Comparison of ENCODE assay signal across 15 cellular contexts in the genomic region with DNA sequence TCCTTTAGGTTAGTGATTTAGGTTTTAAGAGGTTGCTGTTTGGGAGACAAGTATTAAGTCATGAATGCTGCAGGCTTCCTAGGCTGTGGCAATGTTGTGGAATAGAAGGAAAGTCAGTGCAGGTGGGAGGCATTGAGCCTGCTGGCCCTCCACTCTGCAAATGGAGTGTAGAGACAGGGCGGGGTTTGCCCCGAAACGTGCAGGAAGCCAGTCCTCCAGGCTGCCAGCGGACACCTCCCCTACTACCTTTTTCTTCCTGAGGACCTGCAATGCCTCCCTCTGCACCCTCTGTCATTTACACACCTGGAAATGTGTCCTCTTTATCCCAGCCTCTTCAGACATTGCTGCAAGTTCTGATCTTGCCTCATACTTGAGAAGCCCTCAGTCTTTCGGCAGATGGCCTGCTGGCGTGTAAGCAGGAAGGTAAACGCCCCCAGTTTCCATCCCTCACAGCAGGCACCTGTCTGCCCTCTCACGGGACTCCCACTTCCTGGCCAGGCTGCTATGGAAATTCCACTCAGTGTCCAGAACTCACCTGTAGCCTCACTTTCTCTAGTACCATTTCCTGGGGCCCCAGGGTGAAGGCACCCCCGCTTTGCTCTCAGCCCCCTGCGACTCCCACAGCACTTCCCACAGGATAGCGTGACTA.
A peak's percentile ranks its signal among the peaks of the same experiment; 100 is the strongest.
DNase-seq lines count a peak whose midpoint lies in the region; ATAC-seq lines count a peak whose summit lies in the region.
"Had no signal": no experiment of that assay in that cellular context is flagged by ENCODE, and none has a peak within 500 bp of the region (broad histone marks: within the 10 kb centered on the region; RNA-seq: fewer than 3 reads in every experiment).

No MANE protein-coding gene starts in this region.

- H3K36me3 Mint-ChIP-seq in naive B cell = no peaks in the 10 kb centered on the region

- H3K27me3 Mint-ChIP-seq in naive B cell = no peaks in the 10 kb centered on the region
- H3K27me3 Mint-ChIP-seq: progenitor cell of endocrine pancreas had no signal

- peaks cover 16 to 25% (median 20%) of the 10 kb centered on the region in 3 donors for H3K4me1 Mint-ChIP-seq in naive B cell

- H3K4me3 Mint-ChIP-seq in naive B cell = peak overlapping the region in 4 of 8 donors; percentile 28 to 81 (median 54)
- H3K4me3 Mint-ChIP-seq: endodermal cell had no signal

- ATAC-seq in GM21390 (IDR thresholded peaks at IDR 0.05; ENCODE audit: unreplicated experiment) (peak; percentile 46), naive B cell (ENCODE audit: low read depth in 2 of 2) (peak in 1 of 2 donors; percentile 24), GM19397 (IDR thresholded peaks at IDR 0.05; ENCODE audit: unreplicated experiment) (no peak)
- ATAC-seq: HCT116 had no signal

- no peaks in the 10 kb centered on the region for H3K9me3 Mint-ChIP-seq in naive B cell

- H3K27ac Mint-ChIP-seq in naive B cell = peak overlapping the region in 5 of 6 donors; percentile 32 to 73 (median 52)
- H3K27ac Mint-ChIP-seq: endodermal cell, progenitor cell of endocrine pancreas had no signal

- H3K27ac ChIP-seq in substantia nigra (ENCODE audit: low read depth, low read length, poor library complexity, severe bottlenecking) = no peak overlapping the region
- H3K27ac ChIP-seq: cardiac muscle cell, SJSA1, upper lobe of left lung had no signal

- peak; percentile 7 for DNase-seq in NCI-H2029 (lab: John Stamatoyannopoulos, UW)
- no peak for DNase-seq in NCI-H2029 treated with DMSO at 0.1 percent for 48 hours (lab: John Stamatoyannopoulos, UW)
- peak; percentile 67 for DNase-seq in NCI-H82 (lab: John Stamatoyannopoulos, UW)
- no peak for DNase-seq in naive B cell
- DNase-seq in AG20443 (ENCODE audit: low spot score) = no peak
- DNase-seq in substantia nigra (lab: John Stamatoyannopoulos, UW) = no peak
- DNase-seq: endodermal cell, foreskin melanocyte had no signal

Comparison
In these comparisons a context has a peak if more than half of its experiments do, and no peak if none do; other contexts are left out.
1. DNase-seq: peak in NCI-H2029 (single experiment) and NCI-H82 (single experiment); none in NCI-H2029 treated with DMSO at 0.1 percent for 48 hours (single experiment), naive B cell (single experiment), AG20443 (single experiment) and substantia nigra (0 of 49).